9 cellular contexts compared by ENCODE assay signal in the genomic region with DNA sequence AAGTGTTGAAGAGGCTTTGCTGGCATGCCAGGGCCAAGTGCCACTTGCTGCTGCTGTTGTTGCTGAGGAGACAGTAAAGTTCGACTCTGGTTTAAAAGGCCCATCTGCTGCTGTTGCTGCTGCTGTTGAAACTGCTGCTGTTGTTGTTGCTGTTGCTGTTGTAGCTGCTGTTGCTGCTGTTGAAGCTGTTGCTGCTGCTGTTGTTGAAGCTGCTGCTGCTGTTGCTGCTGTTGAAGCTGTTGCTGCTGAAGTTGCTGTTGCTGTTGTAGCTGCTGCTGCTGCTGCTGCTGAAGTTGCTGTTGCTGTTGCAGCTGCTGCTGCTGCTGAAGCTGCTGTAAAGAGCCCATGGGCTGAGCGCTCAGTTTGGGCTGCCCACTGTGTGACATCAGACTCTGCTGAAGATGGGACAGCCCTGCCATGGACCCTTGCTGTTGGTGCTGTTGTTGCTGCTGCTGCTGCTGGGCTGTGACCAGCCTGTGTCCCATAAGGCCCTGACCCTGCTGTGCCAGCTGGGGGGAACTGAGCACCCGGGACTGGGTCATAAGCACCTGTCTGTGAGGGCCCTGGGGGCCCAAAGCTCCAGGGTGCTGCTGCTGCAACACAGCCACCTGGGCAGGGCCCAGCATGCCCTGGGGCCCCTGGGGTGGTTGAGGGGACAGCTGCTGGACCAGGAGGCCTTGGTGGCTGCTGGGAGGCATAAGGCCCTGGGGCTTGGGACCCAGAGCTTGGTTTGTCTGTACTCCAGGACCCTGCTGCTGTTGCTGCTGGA. TPM values are rescaled to one million over a fixed set of nuclear protein-coding genes. Genes with fewer than 3 reads are reported as not detected.
DNase-seq lines count a peak whose midpoint lies in the region; ATAC-seq lines count a peak whose summit lies in the region.
"Had no signal": no experiment of that assay in that cellular context is flagged by ENCODE, and none has a peak within 500 bp of the region (broad histone marks: within the 10 kb centered on the region; RNA-seq: fewer than 3 reads in every experiment).

No MANE protein-coding gene starts in this region.

- no peaks in the 10 kb centered on the region for H3K27me3 Mint-ChIP-seq in central memory CD8-positive, alpha-beta T cell
- no peaks in the 10 kb centered on the region for H3K27me3 Mint-ChIP-seq in natural killer cell treated with Interleukin-12 subunit alpha and Interleukin-12 subunit beta and Interleukin-15 and Interleukin-18, amount 100 ng/mL, for 72 hours

- H3K27ac Mint-ChIP-seq in central memory CD8-positive, alpha-beta T cell (ENCODE audit: low read depth), result peak overlapping the region; percentile 29
- peak overlapping the region in 1 of 2 donors; percentile 47 for H3K27ac Mint-ChIP-seq in natural killer cell treated with Interleukin-12 subunit alpha and Interleukin-12 subunit beta and Interleukin-15 and Interleukin-18, amount 100 ng/mL, for 72 hours

- H3K4me1 Mint-ChIP-seq in central memory CD8-positive, alpha-beta T cell, result peaks cover 10% of the 10 kb centered on the region
- H3K4me1 Mint-ChIP-seq in natural killer cell treated with Interleukin-12 subunit alpha and Interleukin-12 subunit beta and Interleukin-15 and Interleukin-18, amount 100 ng/mL, for 72 hours (ENCODE audit: low read depth in 2 of 2), result peaks cover 0 to 6% of the 10 kb centered on the region in 2 donors

- H3K36me3 Mint-ChIP-seq in central memory CD8-positive, alpha-beta T cell (ENCODE audit: insufficient read depth), result peaks cover 28% of the 10 kb centered on the region
- peaks cover 12% of the 10 kb centered on the region for H3K36me3 Mint-ChIP-seq in natural killer cell treated with Interleukin-12 subunit alpha and Interleukin-12 subunit beta and Interleukin-15 and Interleukin-18, amount 100 ng/mL, for 72 hours

- no peak for ATAC-seq in central memory CD8-positive, alpha-beta T cell (replicated peaks; ENCODE audit: extremely low read depth, poor library complexity, severe bottlenecking)
- no peak for ATAC-seq in natural killer cell treated with Interleukin-12 subunit alpha and Interleukin-12 subunit beta and Interleukin-15 and Interleukin-18, amount 100 ng/mL, for 72 hours
- ATAC-seq: mucosa of descending colon had no signal

- no peak overlapping the region for H3K4me3 Mint-ChIP-seq in central memory CD8-positive, alpha-beta T cell
- H3K4me3 Mint-ChIP-seq in natural killer cell treated with Interleukin-12 subunit alpha and Interleukin-12 subunit beta and Interleukin-15 and Interleukin-18, amount 100 ng/mL, for 72 hours, result no peak overlapping the region

- no peaks in the 10 kb centered on the region for H3K9me3 Mint-ChIP-seq in central memory CD8-positive, alpha-beta T cell
- no peaks in the 10 kb centered on the region for H3K9me3 Mint-ChIP-seq in natural killer cell treated with Interleukin-12 subunit alpha and Interleukin-12 subunit beta and Interleukin-15 and Interleukin-18, amount 100 ng/mL, for 72 hours

- DNase-seq in central memory CD8-positive, alpha-beta T cell (ENCODE audit: low spot score in 2 of 2), result no peak
- DNase-seq in natural killer cell treated with Interleukin-12 subunit alpha and Interleukin-12 subunit beta and Interleukin-15 and Interleukin-18, amount 100 ng/mL, for 72 hours (ENCODE audit: low spot score), result peak; percentile 42
- no peak for DNase-seq in islet precursor cell
- DNase-seq: adrenal gland, mucosa of descending colon, NCI-H187 treated with DMSO at 0.1 percent for 48 hours, NCI-H526 treated with DMSO at 0.1 percent for 48 hours had no signal

RNA-seq across cellular contexts. Expression of a gene that starts 14.3 kb away (rescaled TPM):
- total RNA-seq in natural killer cell treated with Interleukin-12 subunit alpha and Interleukin-12 subunit beta and Interleukin-15 and Interleukin-18, amount 100 ng/mL, for 72 hours, result 10 to 100 TPM; 63.4 to 70.3 TPM

RNA-seq across cellular contexts. Expression of a gene that starts 27.7 kb away (rescaled TPM):
- total RNA-seq in natural killer cell treated with Interleukin-12 subunit alpha and Interleukin-12 subunit beta and Interleukin-15 and Interleukin-18, amount 100 ng/mL, for 72 hours, result 100 to 1,000 TPM; 120 to 199 TPM

RNA-seq across cellular contexts. Expression of a gene that starts 33.7 kb away (rescaled TPM):
- total RNA-seq in natural killer cell treated with Interleukin-12 subunit alpha and Interleukin-12 subunit beta and Interleukin-15 and Interleukin-18, amount 100 ng/mL, for 72 hours, result 1 to 10 TPM in 1 of 2 donors, under 1 TPM in 1; 0.48 to 1.1 TPM

RNA-seq across cellular contexts. Expression of a gene that starts 36.9 kb away (rescaled TPM):
- 10 to 100 TPM; 21.9 to 28.9 TPM for total RNA-seq in natural killer cell treated with Interleukin-12 subunit alpha and Interleukin-12 subunit beta and Interleukin-15 and Interleukin-18, amount 100 ng/mL, for 72 hours

RNA-seq across cellular contexts. Expression of a gene that starts 54.7 kb away (rescaled TPM):
- total RNA-seq in natural killer cell treated with Interleukin-12 subunit alpha and Interleukin-12 subunit beta and Interleukin-15 and Interleukin-18, amount 100 ng/mL, for 72 hours, result not detected
- total RNA-seq: adrenal gland, cerebellum, mucosa of descending colon, smooth muscle cell had no signal
